ENCODE assay signal across 10 cellular contexts in the genomic region with DNA sequence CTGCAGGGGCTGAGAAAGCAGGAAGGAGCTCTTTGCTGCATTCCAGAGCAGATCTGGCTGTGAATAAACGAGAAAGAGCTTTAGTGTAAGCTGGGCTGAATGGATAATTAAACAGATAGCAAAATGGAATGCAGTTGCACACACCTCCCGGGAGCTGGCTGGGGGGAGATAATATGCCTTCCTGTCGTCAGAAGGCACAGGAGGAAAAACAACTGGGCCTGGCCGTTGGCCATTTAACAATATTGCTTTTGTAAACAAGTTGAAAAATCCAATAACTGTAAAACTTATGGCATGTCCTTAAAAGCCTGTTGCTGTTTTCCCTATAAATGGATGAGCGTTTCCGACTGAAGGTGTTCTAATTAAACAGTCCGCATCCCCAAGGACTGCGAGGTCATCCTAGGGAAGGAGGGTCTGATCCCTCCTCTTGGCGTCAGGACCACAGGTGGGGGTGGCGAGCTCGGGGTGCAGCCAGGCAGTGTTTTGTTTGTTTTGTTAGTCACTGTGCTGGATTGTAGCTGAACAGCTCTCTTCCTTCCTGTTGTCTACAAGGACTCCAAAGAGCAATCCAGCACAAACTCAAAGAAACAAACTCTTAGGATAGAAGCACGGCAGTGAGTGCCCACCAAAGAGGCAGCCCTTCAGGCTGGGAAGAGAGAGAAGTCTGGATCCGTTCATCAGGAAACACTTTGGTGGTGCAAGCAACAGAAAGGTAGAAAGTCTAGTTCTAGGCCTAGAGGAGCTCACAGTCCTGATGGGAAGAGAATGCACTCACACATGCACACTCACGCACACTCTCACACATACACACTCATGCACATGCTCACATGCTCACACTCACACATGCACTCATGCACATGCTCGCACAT.
DNase-seq lines count a peak whose midpoint lies in the region; ATAC-seq and TF ChIP-seq lines count a peak whose summit lies in the region.
"Had no signal": no experiment of that assay in that cellular context is flagged by ENCODE, and none has a peak within 500 bp of the region (broad histone marks: within the 10 kb centered on the region; RNA-seq: fewer than 3 reads in every experiment).

No MANE protein-coding gene starts in this region.

- WGBS in esophagus squamous epithelium, 2 donors: 32 to 35% methylated on average over 11 to 12 of the region's 15 CpGs

- CTCF ChIA-PET in PC-9 (lab: Charles Lee): interaction anchor here (0.5 to 1.8 kb wide), 9 partner anchors 10 to 1510 kb away, joined by 3 to 8 read pairs (median 3); no protein-coding TSS in a partner anchor

- DNase-seq in ELR (ENCODE audit: low read depth): peak; percentile 79
- peak; percentile 83 to 91 for DNase-seq in PC-9
- no peak for DNase-seq in esophagus squamous epithelium (lab: John Stamatoyannopoulos, UW)
- no peak for DNase-seq in activated T-cell treated with anti-CD3 and anti-CD28 coated beads, Interleukin-2, amount 50 U/mL, for 1 hour
- DNase-seq in NCI-H774 (lab: John Stamatoyannopoulos, UW): no peak
- DNase-seq: naive B cell, NCI-H1048 had no signal

- H3K9me3 ChIP-seq in PC-9 (ENCODE audit: insufficient read depth, low read depth): peaks cover 12% of the 10 kb centered on the region; the same call in 1 of the 2 replicates
- peaks cover 0 to 9% (median 3%) of the 10 kb centered on the region in 3 donors for H3K9me3 ChIP-seq in esophagus squamous epithelium
- no peaks in the 10 kb centered on the region for H3K9me3 ChIP-seq in parathyroid adenoma (ENCODE audit: control insufficient read depth, low read length)

- no TSS peak for BruUV-seq in PC-9 (replicated peaks; lab: Mats Ljungman, UMichigan)

- intact Hi-C loops in PC-9 (cut with micrococcal nuclease; ENCODE audit: unreplicated experiment): loop anchor here (1.0 to 5.0 kb wide), 3 partner anchors 49 to 229 kb away; partner anchors contain the start of gene SMAD6
- intact Hi-C loops in esophagus squamous epithelium (cut with DNase I): no loop called here

- no peak overlapping the region for H3K9ac ChIP-seq in parathyroid adenoma

- H3K36me3 ChIP-seq in PC-9 (ENCODE audit: low read depth) (no peaks in the 10 kb centered on the region), esophagus squamous epithelium (no peaks in the 10 kb centered on the region), parathyroid adenoma (ENCODE audit: control insufficient read depth, insufficient read depth, low read length) (no peaks in the 10 kb centered on the region)

- no peak overlapping the region for H2AFZ ChIP-seq in PC-9
- H2AFZ ChIP-seq in parathyroid adenoma: no peak overlapping the region

- H3F3A ChIP-seq in PC-9 (ENCODE audit: insufficient read depth, low read depth): peaks cover 43% of the 10 kb centered on the region

- peak overlapping the region; percentile 85 for H3K4me2 ChIP-seq in PC-9
- peak overlapping the region; percentile 22 for H3K4me2 ChIP-seq in parathyroid adenoma (ENCODE audit: low read length)

- H3K9me2 ChIP-seq in PC-9 (ENCODE audit: insufficient read depth): no peaks in the 10 kb centered on the region

- no peaks in the 10 kb centered on the region for H3K79me2 ChIP-seq in PC-9 (ENCODE audit: low read depth)
- no peaks in the 10 kb centered on the region for H3K79me2 ChIP-seq in parathyroid adenoma

- no peaks in the 10 kb centered on the region for H3K27me3 ChIP-seq in PC-9 (ENCODE audit: insufficient read depth, low read depth)
- no peaks in the 10 kb centered on the region for H3K27me3 ChIP-seq in esophagus squamous epithelium
- no peaks in the 10 kb centered on the region for H3K27me3 ChIP-seq in parathyroid adenoma (ENCODE audit: control insufficient read depth, insufficient read depth, low read length)

- POLR2A ChIA-PET in PC-9 (lab: Charles Lee; ENCODE audit: unreplicated experiment): interaction anchor here (0.5 to 1.1 kb wide), 9 partner anchors 32 to 1164 kb away, joined by 3 to 11 read pairs (median 4); partner anchors contain the start of gene SMAD3

- no peak for TF ChIP-seq POLR2A in esophagus squamous epithelium (IDR thresholded peaks at IDR 0.05)

- peak overlapping the region; percentile 45 for H3K4me3 ChIP-seq in PC-9
- no peak overlapping the region for H3K4me3 ChIP-seq in esophagus squamous epithelium
- no peak overlapping the region for H3K4me3 ChIP-seq in parathyroid adenoma (ENCODE audit: low read depth, low read length)

- ATAC-seq in HG03139 (IDR thresholded peaks at IDR 0.05; ENCODE audit: unreplicated experiment) (no peak), GM18498 (IDR thresholded peaks at IDR 0.05; ENCODE audit: unreplicated experiment) (no peak)

- H3K4me1 ChIP-seq in PC-9 (replicated peaks; ENCODE audit: insufficient read depth) (peaks cover 52% of the 10 kb centered on the region), esophagus squamous epithelium (peaks cover 12 to 43% (median 13%) of the 10 kb centered on the region in 3 donors), parathyroid adenoma (no peaks in the 10 kb centered on the region)

- no peaks in the 10 kb centered on the region for H4K20me1 ChIP-seq in PC-9 (ENCODE audit: insufficient read depth)

- TF ChIP-seq CTCF in PC-9 (conservative IDR thresholded peaks at IDR 0.05) (no peak), esophagus squamous epithelium (IDR thresholded peaks at IDR 0.05) (no peak), parathyroid adenoma (IDR thresholded peaks at IDR 0.05) (no peak)

- H3K27ac ChIP-seq in PC-9 (peak overlapping the region; percentile 93), esophagus squamous epithelium (peak overlapping the region in 3 of 4 donors; percentile 30 to 68 (median 62)), parathyroid adenoma (no peak overlapping the region)

Comparison
In these comparisons a context has a peak if more than half of its experiments do, and no peak if none do; other contexts are left out.
1. DNase-seq: peak in ELR (single experiment) and PC-9 (2 of 2); none in esophagus squamous epithelium (single experiment), activated T-cell treated with anti-CD3 and anti-CD28 coated beads, Interleukin-2, amount 50 U/mL, for 1 hour (single experiment) and NCI-H774 (single experiment).